ENCODE assay signal across 16 cellular contexts in the genomic region with DNA sequence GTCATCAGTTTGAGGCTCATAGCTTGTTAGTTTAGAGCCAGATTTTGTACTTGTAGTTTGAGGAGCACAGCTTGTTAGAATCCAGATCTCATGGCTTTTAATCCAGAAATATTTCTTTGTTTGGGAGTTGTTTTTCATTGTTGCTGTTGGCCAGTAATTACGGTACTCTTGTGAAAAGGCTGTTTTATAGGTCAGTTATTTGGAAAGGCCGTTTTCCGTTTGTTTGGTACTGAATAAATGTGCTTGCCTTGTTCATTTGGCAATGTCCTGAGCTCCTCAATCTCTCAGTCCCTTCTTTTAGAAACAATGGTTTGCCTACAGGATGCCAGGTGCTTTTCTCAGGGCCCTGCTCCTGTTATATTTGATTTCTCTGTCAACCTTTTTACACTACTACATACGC. TPM values are rescaled to one million over a fixed set of nuclear protein-coding genes. Genes with fewer than 3 reads are reported as not detected.
DNase-seq lines count a peak whose midpoint lies in the region; ATAC-seq, FAIRE-seq and TF ChIP-seq lines count a peak whose summit lies in the region.
"Had no signal": no experiment of that assay in that cellular context is flagged by ENCODE, and none has a peak within 500 bp of the region (broad histone marks: within the 10 kb centered on the region; RNA-seq: fewer than 3 reads in every experiment).

No MANE protein-coding gene starts in this region.

- TF ChIP-seq POLR2A in K562 (conservative IDR thresholded peaks at IDR 0.05) (no peak), thyroid gland (IDR thresholded peaks at IDR 0.05) (no peak)

- H3K9me3 ChIP-seq in K562 (replicated peaks; ENCODE audit: control insufficient read depth, insufficient read depth, low read depth, low read length) (no peaks in the 10 kb centered on the region), thyroid gland (no peaks in the 10 kb centered on the region)
- H3K9me3 ChIP-seq in CD8-positive, alpha-beta T cell (ENCODE audit: low read length), result no peaks in the 10 kb centered on the region

- no peaks in the 10 kb centered on the region for H4K20me1 ChIP-seq in K562 (replicated peaks; ENCODE audit: control insufficient read depth, insufficient read depth, low read length)

- in situ Hi-C loops in K562 (cut with MboI), result loop anchor here (5.0 kb wide), 1 partner anchor 197 kb away; no protein-coding TSS in a partner anchor

- H3K27ac ChIP-seq in K562 (ENCODE audit: extremely low read depth, low read depth, low read length) (no peak overlapping the region), thyroid gland (peak overlapping the region; percentile 17 to 90 (median 77))
- no peak overlapping the region for H3K27ac ChIP-seq in CD8-positive, alpha-beta T cell (ENCODE audit: low read depth, low read length)

- no peak for TF ChIP-seq CTCF in K562 (IDR thresholded peaks at IDR 0.05 in 2 of 3, conservative IDR thresholded peaks at IDR 0.05 in 1 of 3; ENCODE audit: insufficient read depth in 2 of 3, low read depth in 1 of 3, low read length in 3 of 3)
- no peak for TF ChIP-seq CTCF in neural crest cell (conservative IDR thresholded peaks at IDR 0.05)
- TF ChIP-seq CTCF in thyroid gland (IDR thresholded peaks at IDR 0.05), result no peak
- TF ChIP-seq CTCF in CD8-positive, alpha-beta T cell (IDR thresholded peaks at IDR 0.05), result no peak

- H3K79me2 ChIP-seq in K562 (ENCODE audit: control insufficient read depth, insufficient read depth, low read length), result peaks cover 14% of the 10 kb centered on the region

- peak overlapping the region; percentile 40 for H3K27ac Mint-ChIP-seq in neural crest cell (ENCODE audit: unreplicated experiment)
- H3K27ac Mint-ChIP-seq in CD8-positive, alpha-beta T cell, result no peak overlapping the region
- H3K27ac Mint-ChIP-seq: activated naive CD4-positive, alpha-beta T cell treated with anti-CD3 and anti-CD28 coated beads, Interleukin-2, amount 10 ng/mL, durations not matched to agents 7 days and 5 days; stimulated activated naive B cell treated with anti-CD40 and anti-IgM and Interleukin-4, amounts not matched to agents 10 μg/mL and 1 μg/mL and 100 μg/mL, for 72 hours had no signal

- POLR2A ChIA-PET in K562 (lab: Yijun Ruan, JAX), result no interaction called here
- POLR2A ChIA-PET in CD8-positive, alpha-beta T cell (lab: Charles Lee), result no interaction called here

- no peak for ATAC-seq in K562
- ATAC-seq in CD8-positive, alpha-beta T cell, result no peak
- ATAC-seq: stimulated activated naive B cell treated with anti-CD40 and anti-IgM and Interleukin-4, amounts not matched to agents 10 μg/mL and 1 μg/mL and 100 μg/mL, for 72 hours had no signal

- H3K36me3 Mint-ChIP-seq in neural crest cell (ENCODE audit: low read depth), result peaks cover 17% of the 10 kb centered on the region
- peaks cover 30% of the 10 kb centered on the region for H3K36me3 Mint-ChIP-seq in CD8-positive, alpha-beta T cell
- H3K36me3 Mint-ChIP-seq: activated naive CD4-positive, alpha-beta T cell treated with anti-CD3 and anti-CD28 coated beads, Interleukin-2, amount 10 ng/mL, durations not matched to agents 7 days and 5 days had no signal

- no peaks in the 10 kb centered on the region for H3K9me3 Mint-ChIP-seq in neural crest cell
- no peaks in the 10 kb centered on the region for H3K9me3 Mint-ChIP-seq in CD8-positive, alpha-beta T cell
- H3K9me3 Mint-ChIP-seq: activated naive CD4-positive, alpha-beta T cell treated with anti-CD3 and anti-CD28 coated beads, Interleukin-2, amount 10 ng/mL, durations not matched to agents 7 days and 5 days had no signal

- no peak overlapping the region for H3K9ac ChIP-seq in K562 (ENCODE audit: insufficient read depth in 1 of 2, low read depth in 2 of 2, low read length in 2 of 2)

- no peaks in the 10 kb centered on the region for H3K27me3 Mint-ChIP-seq in neural crest cell (ENCODE audit: low read depth)
- no peaks in the 10 kb centered on the region for H3K27me3 Mint-ChIP-seq in CD8-positive, alpha-beta T cell (ENCODE audit: low read depth)
- H3K27me3 Mint-ChIP-seq: stimulated activated naive B cell treated with anti-CD40 and anti-IgM and Interleukin-4, amounts not matched to agents 10 μg/mL and 1 μg/mL and 100 μg/mL, for 72 hours had no signal

- H3K27me3 ChIP-seq in K562 (ENCODE audit: control insufficient read depth in 2 of 2, insufficient read depth in 2 of 2, low read length in 2 of 2), result no peaks in the 10 kb centered on the region
- H3K27me3 ChIP-seq in thyroid gland, result no peaks in the 10 kb centered on the region
- H3K27me3 ChIP-seq in CD8-positive, alpha-beta T cell (ENCODE audit: insufficient read depth, low read length), result no peaks in the 10 kb centered on the region

- no peak for TF ChIP-seq RAD21 in K562 (CRISPR knock-in tag; conservative IDR thresholded peaks at IDR 0.05 in 1 of 2, IDR thresholded peaks at IDR 0.05 in 1 of 2)

- H3K4me1 ChIP-seq in K562 (replicated peaks in 1 of 2; ENCODE audit: control insufficient read depth in 2 of 2, insufficient read depth in 2 of 2, low read length in 2 of 2) (peaks cover 3 to 7% of the 10 kb centered on the region in 2 experiments; a peak in 4 of 5 replicates), thyroid gland (peaks cover 32 to 59% of the 10 kb centered on the region in 2 donors)
- no peaks in the 10 kb centered on the region for H3K4me1 ChIP-seq in CD8-positive, alpha-beta T cell (ENCODE audit: insufficient read depth, low read length)

- peak overlapping the region; percentile 55; the same call in 1 of the 2 replicates for H2AFZ ChIP-seq in K562 (ENCODE audit: low read depth, low read length)

- no peak for TF ChIP-seq EP300 in K562 (IDR thresholded peaks at IDR 0.05; ENCODE audit: low read length)

- BruUV-seq in K562 (replicated peaks; lab: Mats Ljungman, UMichigan), result no TSS peak

- WGBS in K562 (ENCODE audit: insufficient coverage, low coverage, missing lambda C conversion rate), result 18% methylated on average over 4 of the region's 4 CpGs
- 28 to 54% methylated on average over 4 of the region's 4 CpGs for WGBS in thyroid gland, 2 donors

- H3K4me3 ChIP-seq in K562, result no peak overlapping the region
- H3K4me3 ChIP-seq in thyroid gland (replicated peaks in 1 of 3), result no peak overlapping the region
- H3K4me3 ChIP-seq in CD8-positive, alpha-beta T cell (ENCODE audit: low read depth, low read length), result no peak overlapping the region

- peaks cover 78% of the 10 kb centered on the region for H3K4me1 Mint-ChIP-seq in neural crest cell
- peaks cover 2% of the 10 kb centered on the region for H3K4me1 Mint-ChIP-seq in CD8-positive, alpha-beta T cell (ENCODE audit: low read depth)

- DNase-seq in K562 (ENCODE audit: extremely low read depth in 1 of 4, low spot score in 3 of 4), result no peak
- DNase-seq in neural crest cell (ENCODE audit: low read depth, low spot score), result no peak
- DNase-seq in thyroid gland, result no peak
- no peak for DNase-seq in CD8-positive, alpha-beta T cell
- no peak for DNase-seq in occipital lobe (lab: John Stamatoyannopoulos, UW)
- DNase-seq in COLO668 (lab: John Stamatoyannopoulos, UW; ENCODE audit: unreplicated experiment), result no peak
- DNase-seq: activated naive CD4-positive, alpha-beta T cell treated with anti-CD3 and anti-CD28 coated beads, Interleukin-2, amount 10 ng/mL, durations not matched to agents 7 days and 5 days; Kasumi-1; NCI-H2171 treated with DMSO at 0.1 percent for 48 hours; stimulated activated naive B cell treated with anti-CD40 and anti-IgM and Interleukin-4, amounts not matched to agents 10 μg/mL and 1 μg/mL and 100 μg/mL, for 72 hours had no signal

- FAIRE-seq in K562 (lab: Jason Lieb, UNC), result no peak
- peak; percentile 59 for FAIRE-seq in endometrium (lab: Jason Lieb, UNC)
- FAIRE-seq: D721Med, keratinocyte had no signal

- intact Hi-C loops in K562 (cut with micrococcal nuclease), result loop anchor here (10.0 kb wide), 1 partner anchor 99 kb away; no protein-coding TSS in a partner anchor
- intact Hi-C loops in thyroid gland (cut with DNase I), result no loop called here
- intact Hi-C loops in CD8-positive, alpha-beta T cell (cut with DNase I, micrococcal nuclease), result no loop called here

- no peak overlapping the region for H3K4me2 ChIP-seq in K562 (ENCODE audit: insufficient read depth, low read length)

- H3K9me1 ChIP-seq in K562 (ENCODE audit: control insufficient read depth, insufficient read depth, low read length), result no peaks in the 10 kb centered on the region

- H3K36me3 ChIP-seq in K562 (ENCODE audit: control insufficient read depth, insufficient read depth, low read length) (no peaks in the 10 kb centered on the region), thyroid gland (no peaks in the 10 kb centered on the region)
- no peaks in the 10 kb centered on the region for H3K36me3 ChIP-seq in CD8-positive, alpha-beta T cell (ENCODE audit: insufficient read depth, low read length)

- peak overlapping the region; percentile 25 for H3K4me3 Mint-ChIP-seq in neural crest cell
- H3K4me3 Mint-ChIP-seq in CD8-positive, alpha-beta T cell, result no peak overlapping the region
- H3K4me3 Mint-ChIP-seq: activated naive CD4-positive, alpha-beta T cell treated with anti-CD3 and anti-CD28 coated beads, Interleukin-2, amount 10 ng/mL, durations not matched to agents 7 days and 5 days; stimulated activated naive B cell treated with anti-CD40 and anti-IgM and Interleukin-4, amounts not matched to agents 10 μg/mL and 1 μg/mL and 100 μg/mL, for 72 hours had no signal

- CTCF ChIA-PET in K562 (lab: Yijun Ruan, JAX; ENCODE audit: low intra/inter-chr PET ratio), result interaction anchor here (0.6 kb wide), 1 partner anchor 201 kb away, joined by 3 read pairs; no protein-coding TSS in a partner anchor
- CTCF ChIA-PET in CD8-positive, alpha-beta T cell (lab: Charles Lee), result no interaction called here

RNA-seq across cellular contexts. Expression of a gene that starts 4.5 kb away (rescaled TPM):
- total RNA-seq in K562 (2011; cell fraction: chromatin; rRNA removed; ENCODE audit: low replicate concordance), result 12.8 and 17.7 TPM in 2 replicates
- 9.3 and 12.6 TPM in 2 replicates for total RNA-seq in K562 (2011; cell fraction: nucleolus; rRNA removed)
- total RNA-seq in K562 (2011; cell fraction: nucleoplasm; rRNA removed), result 17.5 and 29.5 TPM in 2 replicates
- 3.6 and 5.0 TPM in 2 replicates for total RNA-seq in K562 (2014; rRNA removed)
- 7.4 and 7.8 TPM in 2 replicates for total RNA-seq in K562 (2014; rRNA removed; fragmentation: Illumina TruSeq; extraction: Trizol)
- 5.5 TPM in 2 replicates for total RNA-seq in K562 (2015; rRNA removed; fragmentation: Illumina TruSeq; extraction: Trizol)
- total RNA-seq in K562 (2021), result 11.7 and 12.8 TPM in 2 replicates
- 10.1 and 11.1 TPM in 2 replicates for polyA plus RNA-seq in K562 (2011; rRNA removed)
- polyA plus RNA-seq in K562 (2011; cell fraction: cytosol; rRNA removed), result 6.0 and 8.7 TPM in 2 replicates
- polyA plus RNA-seq in K562 (2011; cell fraction: nucleus; rRNA removed), result 5.3 and 5.6 TPM in 2 replicates
- 4.7 and 6.0 TPM in 2 replicates for polyA plus RNA-seq in K562 (2012)
- polyA plus RNA-seq in K562 (2014; fragmentation: Illumina TruSeq; extraction: Trizol), result 10.6 and 12.5 TPM in 2 replicates
- 1 to 10 TPM; 4.6 to 7.2 TPM for polyA plus RNA-seq in K562 (2014; fragmentation: Nextera tagmentation; extraction: Ambion mirVana)
- 5.7 and 6.9 TPM in 2 replicates for polyA plus RNA-seq in K562 (2014; rRNA removed)
- 20.4 and 22.2 TPM in 2 replicates for polyA minus RNA-seq in K562 (2011; rRNA and poly(A)+ RNA removed)
- polyA minus RNA-seq in K562 (2011; cell fraction: cytosol; rRNA and poly(A)+ RNA removed), result 7.6 and 10.5 TPM in 2 replicates
- polyA minus RNA-seq in K562 (2011; cell fraction: nucleus; rRNA and poly(A)+ RNA removed), result 8.5 and 11.9 TPM in 2 replicates
- 20.5 and 21.8 TPM in 2 replicates for total RNA-seq in neural crest cell
- 10 to 100 TPM in 3 of 4 donors, 1 to 10 TPM in 1; 9.8 to 17.6 (median 14.6) TPM for total RNA-seq in thyroid gland
- under 1 TPM; 0.11 to 0.17 TPM for total RNA-seq in CD8-positive, alpha-beta T cell
- 6.2 TPM for total RNA-seq in occipital lobe

RNA-seq across cellular contexts. Expression of a gene that starts 10.0 kb away (rescaled TPM):
- not detected in 2 replicates for total RNA-seq in K562 (2011; cell fraction: chromatin; rRNA removed; ENCODE audit: low replicate concordance)
- not detected in 2 replicates for total RNA-seq in K562 (2011; cell fraction: nucleolus; rRNA removed)
- total RNA-seq in K562 (2011; cell fraction: nucleoplasm; rRNA removed), result not detected in 2 replicates
- not detected in 2 replicates for total RNA-seq in K562 (2014; rRNA removed)
- not detected in 2 replicates for total RNA-seq in K562 (2014; rRNA removed; fragmentation: Illumina TruSeq; extraction: Trizol)
- not detected in 2 replicates for total RNA-seq in K562 (2015; rRNA removed; fragmentation: Illumina TruSeq; extraction: Trizol)
- total RNA-seq in K562 (2021), result not detected in 2 replicates
- polyA plus RNA-seq in K562 (2011; rRNA removed), result not detected in 2 replicates
- polyA plus RNA-seq in K562 (2011; cell fraction: cytosol; rRNA removed), result not detected in 2 replicates
- not detected in 2 replicates for polyA plus RNA-seq in K562 (2011; cell fraction: nucleus; rRNA removed)
- 0.07 TPM in 1 of 2 replicates, not detected in the other for polyA plus RNA-seq in K562 (2012)
- polyA plus RNA-seq in K562 (2014; fragmentation: Illumina TruSeq; extraction: Trizol), result not detected in 2 replicates
- under 1 TPM in 1 of 2 experiments, not detected in 1; 0.11 TPM for polyA plus RNA-seq in K562 (2014; fragmentation: Nextera tagmentation; extraction: Ambion mirVana)
- polyA plus RNA-seq in K562 (2014; rRNA removed), result not detected in 2 replicates
- not detected in 2 replicates for polyA minus RNA-seq in K562 (2011; rRNA and poly(A)+ RNA removed)
- not detected in 2 replicates for polyA minus RNA-seq in K562 (2011; cell fraction: cytosol; rRNA and poly(A)+ RNA removed)
- polyA minus RNA-seq in K562 (2011; cell fraction: nucleus; rRNA and poly(A)+ RNA removed), result not detected in 2 replicates
- total RNA-seq in neural crest cell, result not detected in 2 replicates
- not detected for total RNA-seq in thyroid gland
- not detected for total RNA-seq in CD8-positive, alpha-beta T cell
- total RNA-seq in occipital lobe, result not detected
- total RNA-seq: fibroblast of lung, mononuclear cell, posterior vena cava had no signal
- polyA plus RNA-seq: fibroblast of lung had no signal

RNA-seq across cellular contexts. Expression of a gene that starts 39.1 kb away (rescaled TPM):
- 4.1 and 19.4 TPM in 2 replicates for total RNA-seq in K562 (2011; cell fraction: chromatin; rRNA removed; ENCODE audit: low replicate concordance)
- 2.7 and 3.7 TPM in 2 replicates for total RNA-seq in K562 (2011; cell fraction: nucleolus; rRNA removed)
- 7.6 and 11.2 TPM in 2 replicates for total RNA-seq in K562 (2011; cell fraction: nucleoplasm; rRNA removed)
- total RNA-seq in K562 (2014; rRNA removed) (2.1 and 2.3 TPM in 2 replicates), K562 (2014; rRNA removed; fragmentation: Illumina TruSeq; extraction: Trizol) (5.1 and 5.7 TPM in 2 replicates), K562 (2015; rRNA removed; fragmentation: Illumina TruSeq; extraction: Trizol) (3.7 and 3.9 TPM in 2 replicates), K562 (2021) (3.4 and 3.8 TPM in 2 replicates), neural crest cell (32.9 and 34.0 TPM in 2 replicates), thyroid gland (10 to 100 TPM; 26.1 to 58.0 (median 49.5) TPM), occipital lobe (69.3 TPM)
- polyA plus RNA-seq in K562 (2011; rRNA removed) (5.5 and 6.7 TPM in 2 replicates), K562 (2014; fragmentation: Illumina TruSeq; extraction: Trizol) (4.1 and 4.3 TPM in 2 replicates), K562 (2014; fragmentation: Nextera tagmentation; extraction: Ambion mirVana) (1 to 10 TPM; 6.3 to 7.3 TPM), K562 (2014; rRNA removed) (3.0 and 3.6 TPM in 2 replicates)
- polyA plus RNA-seq in K562 (2011; cell fraction: cytosol; rRNA removed), result 0.54 and 1.9 TPM in 2 replicates
- 6.8 and 9.3 TPM in 2 replicates for polyA plus RNA-seq in K562 (2011; cell fraction: nucleus; rRNA removed)
- polyA plus RNA-seq in K562 (2012), result 2.5 and 3.1 TPM in 2 replicates
- 10.3 and 11.9 TPM in 2 replicates for polyA minus RNA-seq in K562 (2011; rRNA and poly(A)+ RNA removed)
- 1.3 and 2.6 TPM in 2 replicates for polyA minus RNA-seq in K562 (2011; cell fraction: cytosol; rRNA and poly(A)+ RNA removed)
- 7.0 and 15.6 TPM in 2 replicates for polyA minus RNA-seq in K562 (2011; cell fraction: nucleus; rRNA and poly(A)+ RNA removed)
- 10 to 100 TPM; 20.9 to 22.1 TPM for total RNA-seq in CD8-positive, alpha-beta T cell

Comparison
In these comparisons a context has a peak if more than half of its experiments do, and no peak if none do; other contexts are left out.
1. H3K27ac ChIP-seq: peak in thyroid gland (3 of 3); none in K562 (single experiment) and CD8-positive, alpha-beta T cell (single experiment).